ENCODE assay signal across 8 cellular contexts in genomic region chr3:141368925-141369794, GRCh38. TPM values are rescaled to one million over a fixed set of nuclear protein-coding genes. Genes with fewer than 3 reads are reported as not detected.
DNase-seq lines count a peak whose midpoint lies in the region; ATAC-seq, FAIRE-seq and TF ChIP-seq lines count a peak whose summit lies in the region.

No MANE protein-coding gene starts in this region.

- no peaks in the 10 kb centered on the region for H3K27me3 Mint-ChIP-seq in activated CD4-positive, alpha-beta T cell treated with anti-CD3 and anti-CD28 coated beads for 36 hours
- no peaks in the 10 kb centered on the region for H3K27me3 Mint-ChIP-seq in activated CD4-positive, alpha-beta T cell treated with anti-CD3 and anti-CD28 coated beads, Interleukin-2, amount 10 ng/mL, durations not matched to agents 24 days and 14 days

- H3K4me2 ChIP-seq in keratinocyte (ENCODE audit: control insufficient read depth, extremely low read depth, insufficient read depth, low read depth, low read length), result peak overlapping the region; percentile 67

- H4K20me1 ChIP-seq in keratinocyte (ENCODE audit: control insufficient read depth, extremely low read depth, insufficient read depth, low read length), result no peaks in the 10 kb centered on the region

- peak overlapping the region; percentile 10; the same call in 1 of the 2 replicates for H3K4me3 ChIP-seq in HUES48 (ENCODE audit: low read depth, low read length)
- H3K4me3 ChIP-seq in adrenal gland, result peak overlapping the region in 1 of 4 donors; percentile 45
- H3K4me3 ChIP-seq in keratinocyte (ENCODE audit: control insufficient read depth in 2 of 3, extremely low read depth in 1 of 3, insufficient read depth in 2 of 3, low read depth in 1 of 3, low read length in 3 of 3), result peak overlapping the region; percentile 15 to 54 (median 28)
- peak overlapping the region; percentile 31 to 59 (median 56) for H3K4me3 ChIP-seq in subcutaneous abdominal adipose tissue (ENCODE audit: low read depth in 1 of 5, low read length in 5 of 5)

- H3K9ac ChIP-seq in HUES48 (ENCODE audit: low read depth, low read length) (no peak overlapping the region; the same call in 1 of the 2 replicates), keratinocyte (ENCODE audit: control insufficient read depth, extremely low read depth, insufficient read depth, low read length) (peak overlapping the region; percentile 77), subcutaneous abdominal adipose tissue (ENCODE audit: low read length in 5 of 5) (peak overlapping the region in 3 of 5 donors; percentile 58 to 85 (median 73))

- peaks cover 30% of the 10 kb centered on the region for H3K4me1 Mint-ChIP-seq in activated CD4-positive, alpha-beta T cell treated with anti-CD3 and anti-CD28 coated beads for 36 hours
- peaks cover 20% of the 10 kb centered on the region for H3K4me1 Mint-ChIP-seq in activated CD4-positive, alpha-beta T cell treated with anti-CD3 and anti-CD28 coated beads, Interleukin-2, amount 10 ng/mL, durations not matched to agents 24 days and 14 days

- no peaks in the 10 kb centered on the region for H3K79me2 ChIP-seq in keratinocyte (ENCODE audit: control insufficient read depth, insufficient read depth, low read length)

- H3K27me3 ChIP-seq in HUES48 (ENCODE audit: control insufficient read depth, insufficient read depth, low read length), result no peaks in the 10 kb centered on the region
- no peaks in the 10 kb centered on the region for H3K27me3 ChIP-seq in adrenal gland
- no peaks in the 10 kb centered on the region for H3K27me3 ChIP-seq in keratinocyte (ENCODE audit: control insufficient read depth, extremely low read depth, insufficient read depth, low read length)
- no peaks in the 10 kb centered on the region for H3K27me3 ChIP-seq in subcutaneous abdominal adipose tissue (ENCODE audit: control insufficient read depth in 5 of 5, insufficient read depth in 4 of 5, low read length in 5 of 5)

- H3K27ac Mint-ChIP-seq in activated CD4-positive, alpha-beta T cell treated with anti-CD3 and anti-CD28 coated beads for 36 hours, result no peak overlapping the region
- H3K27ac Mint-ChIP-seq in activated CD4-positive, alpha-beta T cell treated with anti-CD3 and anti-CD28 coated beads, Interleukin-2, amount 10 ng/mL, durations not matched to agents 24 days and 14 days, result no peak overlapping the region

- no peak for FAIRE-seq in keratinocyte (lab: Jason Lieb, UNC)

- CTCF ChIA-PET in activated CD4-positive, alpha-beta T cell treated with anti-CD3 and anti-CD28 coated beads for 36 hours (lab: Charles Lee), result interaction anchor here (0.7 to 5.2 kb wide), 21 partner anchors 8 to 260 kb away, joined by 3 to 30 read pairs (median 3); no protein-coding TSS in a partner anchor

- peak overlapping the region; percentile 95 for H3K27ac ChIP-seq in HUES48 (ENCODE audit: low read depth, low read length)
- peak overlapping the region; percentile 82 to 99 (median 89) for H3K27ac ChIP-seq in adrenal gland
- peak overlapping the region; percentile 98 for H3K27ac ChIP-seq in keratinocyte (ENCODE audit: control insufficient read depth, insufficient read depth, low read length)
- H3K27ac ChIP-seq in subcutaneous abdominal adipose tissue (ENCODE audit: low read depth, low read length), result peak overlapping the region; percentile 91

- intact Hi-C loops in adrenal gland (cut with DNase I), result no loop called here
- intact Hi-C loops in activated CD4-positive, alpha-beta T cell treated with anti-CD3 and anti-CD28 coated beads for 36 hours (cut with DNase I, micrococcal nuclease), result no loop called here
- intact Hi-C loops in activated CD4-positive, alpha-beta T cell treated with anti-CD3 and anti-CD28 coated beads, Interleukin-2, amount 10 ng/mL, durations not matched to agents 24 days and 14 days (cut with micrococcal nuclease), result no loop called here

- H3K4me1 ChIP-seq in HUES48 (ENCODE audit: control insufficient read depth, insufficient read depth, low read length) (peaks cover 36% of the 10 kb centered on the region), adrenal gland (replicated peaks in 1 of 2) (peaks cover 51 to 56% of the 10 kb centered on the region in 2 donors), keratinocyte (ENCODE audit: control insufficient read depth, extremely low read depth, insufficient read depth, low read length) (peaks cover 56% of the 10 kb centered on the region), subcutaneous abdominal adipose tissue (ENCODE audit: control insufficient read depth in 5 of 5, insufficient read depth in 5 of 5, low read length in 5 of 5) (peaks cover 9 to 35% (median 30%) of the 10 kb centered on the region in 5 donors)

- H3K4me3 Mint-ChIP-seq in activated CD4-positive, alpha-beta T cell treated with anti-CD3 and anti-CD28 coated beads for 36 hours, result no peak overlapping the region
- no peak overlapping the region for H3K4me3 Mint-ChIP-seq in activated CD4-positive, alpha-beta T cell treated with anti-CD3 and anti-CD28 coated beads, Interleukin-2, amount 10 ng/mL, durations not matched to agents 24 days and 14 days

- DNase-seq in adrenal gland (no peak), keratinocyte (ENCODE audit: low read depth, low spot score) (no peak), KBM-7 (no peak)
- DNase-seq in activated effector memory CD4-positive, alpha-beta T cell treated with Interleukin-2 at 50 U/mL for 16 hours, result no peak
- no peak for DNase-seq in activated CD4-positive, alpha-beta T cell treated with anti-CD3 and anti-CD28 coated beads for 36 hours
- no peak for DNase-seq in activated CD4-positive, alpha-beta T cell treated with anti-CD3 and anti-CD28 coated beads, Interleukin-2, amount 10 ng/mL, durations not matched to agents 24 days and 14 days

- dilution Hi-C loops in keratinocyte (cut with MboI; ENCODE audit: extremely low pct_ligation_motif_present, low sequenced_read_pairs), result no loop called here

- no peak for TF ChIP-seq CTCF in adrenal gland (IDR thresholded peaks at IDR 0.05)
- no peak for TF ChIP-seq CTCF in keratinocyte (optimal IDR thresholded peaks at IDR 0.05 in 1 of 3, IDR thresholded peaks at IDR 0.05 in 1 of 3, conservative IDR thresholded peaks at IDR 0.05 in 1 of 3; ENCODE audit: extremely low read depth in 1 of 3, insufficient read depth in 2 of 3, low read length in 3 of 3)

- H3K9me3 ChIP-seq in HUES48 (ENCODE audit: control insufficient read depth, insufficient read depth, low read length), result no peaks in the 10 kb centered on the region
- no peaks in the 10 kb centered on the region for H3K9me3 ChIP-seq in adrenal gland (replicated peaks in 1 of 3)
- H3K9me3 ChIP-seq in keratinocyte (ENCODE audit: control insufficient read depth, low read depth, low read length), result no peaks in the 10 kb centered on the region
- no peaks in the 10 kb centered on the region for H3K9me3 ChIP-seq in subcutaneous abdominal adipose tissue (ENCODE audit: control insufficient read depth in 5 of 5, low read length in 5 of 5)

- H3K36me3 Mint-ChIP-seq in activated CD4-positive, alpha-beta T cell treated with anti-CD3 and anti-CD28 coated beads for 36 hours (ENCODE audit: low read depth), result no peaks in the 10 kb centered on the region
- no peaks in the 10 kb centered on the region for H3K36me3 Mint-ChIP-seq in activated CD4-positive, alpha-beta T cell treated with anti-CD3 and anti-CD28 coated beads, Interleukin-2, amount 10 ng/mL, durations not matched to agents 24 days and 14 days (ENCODE audit: low read depth)

- H3K36me3 ChIP-seq in HUES48 (ENCODE audit: control insufficient read depth, insufficient read depth, low read length) (no peaks in the 10 kb centered on the region), adrenal gland (replicated peaks in 1 of 2) (no peaks in the 10 kb centered on the region), keratinocyte (ENCODE audit: control insufficient read depth in 2 of 2, extremely low read depth in 1 of 2, insufficient read depth in 2 of 2, low read length in 2 of 2) (peaks cover 2 to 3% of the 10 kb centered on the region in 2 experiments), subcutaneous abdominal adipose tissue (ENCODE audit: control insufficient read depth in 5 of 5, insufficient read depth in 5 of 5, low read length in 5 of 5) (peaks cover 0 to 5% (median 0%) of the 10 kb centered on the region in 5 donors)

- ATAC-seq in activated CD4-positive, alpha-beta T cell treated with anti-CD3 and anti-CD28 coated beads for 36 hours, result no peak

- in situ Hi-C loops in KBM-7 (cut with MboI; ENCODE audit: low pct_unique_long_range_greater_than_20kb, low sequenced_read_pairs), result no loop called here

- POLR2A ChIA-PET in activated CD4-positive, alpha-beta T cell treated with anti-CD3 and anti-CD28 coated beads for 36 hours (lab: Charles Lee), result no interaction called here

- no peaks in the 10 kb centered on the region for H3K9me3 Mint-ChIP-seq in activated CD4-positive, alpha-beta T cell treated with anti-CD3 and anti-CD28 coated beads for 36 hours (ENCODE audit: low read depth)
- H3K9me3 Mint-ChIP-seq in activated CD4-positive, alpha-beta T cell treated with anti-CD3 and anti-CD28 coated beads, Interleukin-2, amount 10 ng/mL, durations not matched to agents 24 days and 14 days, result no peaks in the 10 kb centered on the region

- H2AFZ ChIP-seq in keratinocyte (ENCODE audit: control insufficient read depth, low read length), result no peak overlapping the region

- WGBS in adrenal gland, 4 donors, result 59 to 79% (median 63%) methylated on average over 14 to 15 of the region's 15 CpGs

- TF ChIP-seq POLR2A in adrenal gland (IDR thresholded peaks at IDR 0.05), result no peak

- H3K9me1 ChIP-seq in keratinocyte (ENCODE audit: control insufficient read depth, extremely low read depth, insufficient read depth, low read length), result no peaks in the 10 kb centered on the region

RNA-seq across cellular contexts. Expression of gene ZBTB38, which starts 0.9 kb away (rescaled TPM):
- 100 to 1,000 TPM; 116 to 231 (median 167) TPM for total RNA-seq in adrenal gland
- polyA plus RNA-seq in adrenal gland, result 10 to 100 TPM; 12.0 to 73.9 (median 14.5) TPM
- polyA plus RNA-seq in keratinocyte, result 17.9 to 41.1 TPM (median 34.9 TPM) in 3 replicates
- 24.1 TPM for polyA plus RNA-seq in keratinocyte (2011; ENCODE audit: low read depth)
- 15.0 and 25.8 TPM in 2 replicates for polyA plus RNA-seq in keratinocyte (2011; cell fraction: cytosol; rRNA removed)
- polyA plus RNA-seq in keratinocyte (2011; cell fraction: nucleus; rRNA removed), result 36.8 and 40.9 TPM in 2 replicates
- polyA plus RNA-seq in keratinocyte (2012; ENCODE audit: low replicate concordance), result 19.3 and 38.7 TPM in 2 replicates
- polyA minus RNA-seq in keratinocyte, result 45.2 to 76.7 TPM (median 75.1 TPM) in 3 replicates
- polyA minus RNA-seq in keratinocyte (2011; cell fraction: cytosol; rRNA and poly(A)+ RNA removed), result 38.2 TPM
- polyA minus RNA-seq in keratinocyte (2011; cell fraction: nucleus; rRNA and poly(A)+ RNA removed), result 59.4 and 96.9 TPM in 2 replicates
- total RNA-seq in activated CD4-positive, alpha-beta T cell treated with anti-CD3 and anti-CD28 coated beads for 36 hours, result 10 to 100 TPM; 21.3 to 22.0 TPM
- 14.5 and 17.8 TPM in 2 replicates for total RNA-seq in activated CD4-positive, alpha-beta T cell treated with anti-CD3 and anti-CD28 coated beads, Interleukin-2, amount 10 ng/mL, durations not matched to agents 24 days and 14 days
